ENCODE assay signal across 14 cellular contexts in the genomic region with DNA sequence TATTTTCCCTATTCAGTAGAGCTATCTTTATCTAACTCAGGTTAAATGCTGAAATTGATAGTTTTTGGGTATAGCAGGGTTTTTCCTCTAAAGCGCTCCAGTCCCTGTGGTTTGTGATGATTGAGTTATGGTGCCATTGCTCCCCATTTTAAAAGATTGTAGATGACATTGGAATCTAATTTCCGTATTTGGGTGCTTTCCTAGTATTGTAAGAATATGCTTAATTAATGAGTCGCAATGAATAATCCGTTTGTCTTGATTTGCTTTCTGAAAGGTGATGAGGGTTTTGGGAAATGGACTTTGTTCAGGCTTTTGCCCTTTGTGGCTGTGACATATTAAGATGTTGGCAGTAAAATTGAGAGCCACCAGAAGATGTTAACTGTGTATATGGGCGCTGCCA. TPM values are rescaled to one million over a fixed set of nuclear protein-coding genes. Genes with fewer than 3 reads are reported as not detected.
DNase-seq lines count a peak whose midpoint lies in the region; ATAC-seq and TF ChIP-seq lines count a peak whose summit lies in the region.
"Had no signal": no experiment of that assay in that cellular context is flagged by ENCODE, and none has a peak within 500 bp of the region (broad histone marks: within the 10 kb centered on the region; RNA-seq: fewer than 3 reads in every experiment).

No MANE protein-coding gene starts in this region.

- peaks cover 76% of the 10 kb centered on the region for H3K4me1 Mint-ChIP-seq in stimulated activated naive CD8-positive, alpha-beta T cell treated with anti-CD3 and anti-CD28 coated beads, Interleukin-15, Interleukin-2, amounts not matched to agents 100 ng/mL and 50 ng/mL, for 24 hours (ENCODE audit: low read depth)
- peaks cover 42% of the 10 kb centered on the region for H3K4me1 Mint-ChIP-seq in activated T-helper 17 cell treated with anti-CD3 and anti-CD28 coated beads, Interleukin-2, amount 50 U/mL, for 72 hours
- H3K4me1 Mint-ChIP-seq in glutamatergic neuron (ENCODE audit: low read depth, unreplicated experiment) = peaks cover 21% of the 10 kb centered on the region

- ATAC-seq in stimulated activated naive CD8-positive, alpha-beta T cell treated with anti-CD3 and anti-CD28 coated beads, Interleukin-15, Interleukin-2, amounts not matched to agents 100 U/mL and 50 U/mL, for 24 hours = no peak
- peak; percentile 1 for ATAC-seq in activated T-helper 17 cell treated with anti-CD3 and anti-CD28 coated beads, Interleukin-2, amount 50 U/mL, for 72 hours (replicated peaks)
- ATAC-seq in GM18511 (IDR thresholded peaks at IDR 0.05; ENCODE audit: unreplicated experiment) (no peak), HG02870 (IDR thresholded peaks at IDR 0.05; ENCODE audit: unreplicated experiment) (no peak)
- ATAC-seq: heart right ventricle, T-cell had no signal

- no peaks in the 10 kb centered on the region for H3K9me3 Mint-ChIP-seq in stimulated activated naive CD8-positive, alpha-beta T cell treated with anti-CD3 and anti-CD28 coated beads, Interleukin-15, Interleukin-2, amounts not matched to agents 100 ng/mL and 50 ng/mL, for 24 hours
- H3K9me3 Mint-ChIP-seq in activated T-helper 17 cell treated with anti-CD3 and anti-CD28 coated beads, Interleukin-2, amount 50 U/mL, for 72 hours = no peaks in the 10 kb centered on the region
- H3K9me3 Mint-ChIP-seq in glutamatergic neuron (ENCODE audit: unreplicated experiment) = peaks cover 9% of the 10 kb centered on the region
- H3K9me3 Mint-ChIP-seq: T-cell had no signal

- peak overlapping the region; percentile 98 for H3K4me3 Mint-ChIP-seq in stimulated activated naive CD8-positive, alpha-beta T cell treated with anti-CD3 and anti-CD28 coated beads, Interleukin-15, Interleukin-2, amounts not matched to agents 100 ng/mL and 50 ng/mL, for 24 hours
- peak overlapping the region; percentile 98 for H3K4me3 Mint-ChIP-seq in activated T-helper 17 cell treated with anti-CD3 and anti-CD28 coated beads, Interleukin-2, amount 50 U/mL, for 72 hours
- H3K4me3 Mint-ChIP-seq in glutamatergic neuron (ENCODE audit: unreplicated experiment) = no peak overlapping the region
- H3K4me3 Mint-ChIP-seq: CD14-positive monocyte had no signal

- no peak for TF ChIP-seq CTCF in glutamatergic neuron (IDR thresholded peaks at IDR 0.05; ENCODE audit: partially characterized antibody, unreplicated experiment)

- H3K27ac Mint-ChIP-seq in stimulated activated naive CD8-positive, alpha-beta T cell treated with anti-CD3 and anti-CD28 coated beads, Interleukin-15, Interleukin-2, amounts not matched to agents 100 ng/mL and 50 ng/mL, for 24 hours = peak overlapping the region; percentile 84
- H3K27ac Mint-ChIP-seq in activated T-helper 17 cell treated with anti-CD3 and anti-CD28 coated beads, Interleukin-2, amount 50 U/mL, for 72 hours = peak overlapping the region; percentile 82
- H3K27ac Mint-ChIP-seq in glutamatergic neuron (ENCODE audit: unreplicated experiment) = peak overlapping the region; percentile 4

- H3K27me3 Mint-ChIP-seq in stimulated activated naive CD8-positive, alpha-beta T cell treated with anti-CD3 and anti-CD28 coated beads, Interleukin-15, Interleukin-2, amounts not matched to agents 100 ng/mL and 50 ng/mL, for 24 hours = no peaks in the 10 kb centered on the region
- H3K27me3 Mint-ChIP-seq in activated T-helper 17 cell treated with anti-CD3 and anti-CD28 coated beads, Interleukin-2, amount 50 U/mL, for 72 hours = no peaks in the 10 kb centered on the region
- peaks cover 2% of the 10 kb centered on the region for H3K27me3 Mint-ChIP-seq in glutamatergic neuron (ENCODE audit: unreplicated experiment)
- H3K27me3 Mint-ChIP-seq: T-cell had no signal

- H3K36me3 Mint-ChIP-seq in stimulated activated naive CD8-positive, alpha-beta T cell treated with anti-CD3 and anti-CD28 coated beads, Interleukin-15, Interleukin-2, amounts not matched to agents 100 ng/mL and 50 ng/mL, for 24 hours (ENCODE audit: low read depth) = peaks cover 82% of the 10 kb centered on the region
- peaks cover 92% of the 10 kb centered on the region for H3K36me3 Mint-ChIP-seq in activated T-helper 17 cell treated with anti-CD3 and anti-CD28 coated beads, Interleukin-2, amount 50 U/mL, for 72 hours (ENCODE audit: low read depth)
- peaks cover 7% of the 10 kb centered on the region for H3K36me3 Mint-ChIP-seq in glutamatergic neuron (ENCODE audit: unreplicated experiment)

- no peak for DNase-seq in stimulated activated naive CD8-positive, alpha-beta T cell treated with anti-CD3 and anti-CD28 coated beads, Interleukin-15, Interleukin-2, amounts not matched to agents 100 U/mL and 50 U/mL, for 24 hours
- DNase-seq in glutamatergic neuron = no peak
- no peak for DNase-seq in NCI-H1417 (lab: John Stamatoyannopoulos, UW)
- no peak for DNase-seq in NCI-H748 (lab: John Stamatoyannopoulos, UW; ENCODE audit: unreplicated experiment)
- DNase-seq: heart right ventricle; NCI-H1436 treated with DMSO at 0.1 percent for 48 hours; NK-92 treated with Interleukin-12 subunit alpha and Interleukin-12 subunit beta, amount 100 ng/mL, for 24 hours; T-cell had no signal

RNA-seq across cellular contexts. Expression of a gene that starts 3.9 kb away (rescaled TPM):
- total RNA-seq in activated T-helper 17 cell treated with anti-CD3 and anti-CD28 coated beads, Interleukin-2, amount 50 U/mL, for 72 hours = 1,000 to 10,000 TPM; 1,635 to 1,848 TPM
- total RNA-seq in glutamatergic neuron (ENCODE audit: unreplicated experiment) = 729 TPM

RNA-seq across cellular contexts. Expression of a gene that starts 15.9 kb away (rescaled TPM):
- total RNA-seq in activated T-helper 17 cell treated with anti-CD3 and anti-CD28 coated beads, Interleukin-2, amount 50 U/mL, for 72 hours = under 1 TPM in 1 of 2 donors, not detected in 1; 0.54 TPM
- not detected for total RNA-seq in glutamatergic neuron (ENCODE audit: unreplicated experiment)
- total RNA-seq: skeletal muscle tissue had no signal

RNA-seq across cellular contexts. Expression of a gene that starts 20.9 kb away (rescaled TPM):
- 10 to 100 TPM; 10.3 to 31.7 TPM for total RNA-seq in activated T-helper 17 cell treated with anti-CD3 and anti-CD28 coated beads, Interleukin-2, amount 50 U/mL, for 72 hours
- 34.6 TPM for total RNA-seq in glutamatergic neuron (ENCODE audit: unreplicated experiment)

RNA-seq across cellular contexts. Expression of a gene that starts 59.7 kb away (rescaled TPM):
- total RNA-seq in activated T-helper 17 cell treated with anti-CD3 and anti-CD28 coated beads, Interleukin-2, amount 50 U/mL, for 72 hours = 10 to 100 TPM; 25.8 to 26.0 TPM
- 16.0 TPM for total RNA-seq in glutamatergic neuron (ENCODE audit: unreplicated experiment)

Comparison
In these comparisons a context has a peak if more than half of its experiments do, and no peak if none do; other contexts are left out.
1. H3K27ac Mint-ChIP-seq: peak in every context shown above with its lines; median percentile 84 in stimulated activated naive CD8-positive, alpha-beta T cell treated with anti-CD3 and anti-CD28 coated beads, Interleukin-15, Interleukin-2, amounts not matched to agents 100 ng/mL and 50 ng/mL, for 24 hours; 82 in activated T-helper 17 cell treated with anti-CD3 and anti-CD28 coated beads, Interleukin-2, amount 50 U/mL, for 72 hours; 4 in glutamatergic neuron.